Comparison of ENCODE assay signal across 8 cellular contexts in genomic region chr12:106773286-106773685, GRCh38. TPM values are rescaled to one million over a fixed set of nuclear protein-coding genes. Genes with fewer than 3 reads are reported as not detected.
DNase-seq lines count a peak whose midpoint lies in the region; ATAC-seq and TF ChIP-seq lines count a peak whose summit lies in the region.

No MANE protein-coding gene starts in this region.

- H4K8ac ChIP-seq in IMR-90 (ENCODE audit: low read depth in 2 of 2, low read length in 2 of 2): peak overlapping the region; percentile 95 to 98

- TF ChIP-seq CTCF in AG10803 (conservative IDR thresholded peaks at IDR 0.05; ENCODE audit: low read length): no peak
- TF ChIP-seq CTCF in IMR-90 (conservative IDR thresholded peaks at IDR 0.05; ENCODE audit: low read depth, low read length): no peak

- H3K9me1 ChIP-seq in IMR-90 (ENCODE audit: insufficient read depth, low read length): no peaks in the 10 kb centered on the region

- H2BK120ac ChIP-seq in IMR-90 (ENCODE audit: low read depth, low read length): no peak overlapping the region

- no peak for TF ChIP-seq RAD21 in IMR-90 (IDR thresholded peaks at IDR 0.05; ENCODE audit: low read length)

- in situ Hi-C loops in IMR-90 (cut with MboI; ENCODE audit: low sequenced_read_pairs): no loop called here

- peak overlapping the region; percentile 54 for H2AFZ ChIP-seq in IMR-90 (replicated peaks; ENCODE audit: low read length, poor library complexity)

- H3K4me1 ChIP-seq in IMR-90 (ENCODE audit: control insufficient read depth, insufficient read depth, low read length): no peaks in the 10 kb centered on the region; the same call in 1 of the 2 replicates
- H3K4me1 ChIP-seq in naive thymus-derived CD4-positive, alpha-beta T cell (ENCODE audit: control insufficient read depth in 2 of 2, insufficient read depth in 2 of 2, low read length in 2 of 2): peaks cover 0 to 19% of the 10 kb centered on the region in 2 donors
- H3K4me1 ChIP-seq in effector memory CD4-positive, alpha-beta T cell (ENCODE audit: control insufficient read depth, insufficient read depth, low read length, poor library complexity, severe bottlenecking): peaks cover 3% of the 10 kb centered on the region

- no peak overlapping the region for H3K27ac Mint-ChIP-seq in central memory CD8-positive, alpha-beta T cell (ENCODE audit: low read depth)
- H3K27ac Mint-ChIP-seq in naive thymus-derived CD4-positive, alpha-beta T cell: peak overlapping the region in 7 of 9 donors; percentile 94 to 99 (median 97)

- H3K79me1 ChIP-seq in IMR-90 (ENCODE audit: low read depth in 1 of 2, low read length in 2 of 2): peaks cover 20 to 30% of the 10 kb centered on the region in 2 experiments

- H4K91ac ChIP-seq in IMR-90 (ENCODE audit: insufficient read depth, low read depth, low read length): no peak overlapping the region

- no peaks in the 10 kb centered on the region for H3K27me3 Mint-ChIP-seq in central memory CD8-positive, alpha-beta T cell
- H3K27me3 Mint-ChIP-seq in naive thymus-derived CD4-positive, alpha-beta T cell: peaks cover 0 to 15% (median 0%) of the 10 kb centered on the region in 5 donors

- peak overlapping the region; percentile 88; the same call in 1 of the 2 replicates for H3K56ac ChIP-seq in IMR-90 (ENCODE audit: extremely low read depth, insufficient read depth, low read length)

- no peaks in the 10 kb centered on the region for H4K20me1 ChIP-seq in IMR-90 (ENCODE audit: insufficient read depth, low read length)

- H3K9ac ChIP-seq in IMR-90 (ENCODE audit: low read depth, low read length): peak overlapping the region; percentile 99; the same call in 1 of the 2 replicates

- H3K4me2 ChIP-seq in IMR-90 (ENCODE audit: low read depth, low read length): peak overlapping the region; percentile 81

- H3K9me3 Mint-ChIP-seq in central memory CD8-positive, alpha-beta T cell: no peaks in the 10 kb centered on the region
- H3K9me3 Mint-ChIP-seq in naive thymus-derived CD4-positive, alpha-beta T cell: no peaks in the 10 kb centered on the region

- no peak overlapping the region for H2AK5ac ChIP-seq in IMR-90 (ENCODE audit: low read depth, low read length)

- CTCF ChIA-PET in IMR-90 (lab: Yijun Ruan, JAX): interaction anchor here (0.9 kb wide), 1 partner anchor 17 kb away, joined by 3 read pairs; no protein-coding TSS in a partner anchor
- CTCF ChIA-PET in naive thymus-derived CD4-positive, alpha-beta T cell (lab: Charles Lee): interaction anchor here (1.2 to 1.9 kb wide), 2 partner anchors 10 to 68 kb away, joined by 3 to 4 read pairs; no protein-coding TSS in a partner anchor

- no peak for ATAC-seq in IMR-90 (ENCODE audit: low read depth)
- no peak for ATAC-seq in central memory CD8-positive, alpha-beta T cell (replicated peaks; ENCODE audit: extremely low read depth, poor library complexity, severe bottlenecking)
- no peak for ATAC-seq in naive thymus-derived CD4-positive, alpha-beta T cell

- H3K27me3 ChIP-seq in IMR-90 (ENCODE audit: control insufficient read depth, insufficient read depth, low read length): peaks cover 3% of the 10 kb centered on the region; the same call in 1 of the 2 replicates
- no peaks in the 10 kb centered on the region for H3K27me3 ChIP-seq in naive thymus-derived CD4-positive, alpha-beta T cell (ENCODE audit: control insufficient read depth in 2 of 2, insufficient read depth in 2 of 2, low read length in 2 of 2)
- H3K27me3 ChIP-seq in effector memory CD4-positive, alpha-beta T cell (replicated peaks; ENCODE audit: control insufficient read depth, insufficient read depth, low read length, poor library complexity, severe bottlenecking): no peaks in the 10 kb centered on the region

- H2BK5ac ChIP-seq in IMR-90 (ENCODE audit: low read depth, low read length, poor library complexity, severe bottlenecking): no peak overlapping the region

- H3K4me3 ChIP-seq in AG10803 (ENCODE audit: low read length): peak overlapping the region; percentile 93
- H3K4me3 ChIP-seq in IMR-90 (ENCODE audit: insufficient read depth, low read depth, low read length): peak overlapping the region; percentile 76
- peak overlapping the region; percentile 84 for H3K4me3 ChIP-seq in naive thymus-derived CD4-positive, alpha-beta T cell (ENCODE audit: low read length)
- no peak overlapping the region for H3K4me3 ChIP-seq in effector memory CD4-positive, alpha-beta T cell (ENCODE audit: insufficient read depth, low read depth, low read length, poor library complexity, severe bottlenecking)

- H3K23ac ChIP-seq in IMR-90 (ENCODE audit: low read depth, low read length): peak overlapping the region; percentile 96; the same call in 1 of the 2 replicates

- H2BK20ac ChIP-seq in IMR-90 (ENCODE audit: low read depth, low read length): no peak overlapping the region

- H3K14ac ChIP-seq in IMR-90 (replicated peaks; ENCODE audit: low read depth, low read length): no peak overlapping the region

- POLR2A ChIA-PET in IMR-90 (lab: Charles Lee; ENCODE audit: unreplicated experiment): no interaction called here
- POLR2A ChIA-PET in naive thymus-derived CD4-positive, alpha-beta T cell (lab: Charles Lee): interaction anchor here (0.5 to 1.7 kb wide), 4 partner anchors 11 to 25 kb away, joined by 3 to 6 read pairs (median 4); no protein-coding TSS in a partner anchor

- peak overlapping the region; percentile 95; the same call in 1 of the 2 replicates for H3K4ac ChIP-seq in IMR-90 (ENCODE audit: low read depth, low read length)

- H3K4me1 Mint-ChIP-seq in central memory CD8-positive, alpha-beta T cell: peaks cover 38% of the 10 kb centered on the region
- peaks cover 22 to 53% (median 39%) of the 10 kb centered on the region in 7 donors for H3K4me1 Mint-ChIP-seq in naive thymus-derived CD4-positive, alpha-beta T cell

- DNase-seq in AG10803 (ENCODE audit: low read depth) (no peak), IMR-90 (no peak), GOT3 (lab: John Stamatoyannopoulos, UW) (no peak), DMS153 (lab: John Stamatoyannopoulos, UW) (no peak), NCI-H1048 (lab: John Stamatoyannopoulos, UW) (no peak)
- DNase-seq in central memory CD8-positive, alpha-beta T cell (ENCODE audit: low spot score in 2 of 2): no peak
- DNase-seq in naive thymus-derived CD4-positive, alpha-beta T cell: no peak
- DNase-seq in effector memory CD4-positive, alpha-beta T cell: no peak

- BruUV-seq in IMR-90 (replicated peaks; lab: Mats Ljungman, UMichigan): no TSS peak

- H3K9me3 ChIP-seq in IMR-90 (ENCODE audit: control insufficient read depth, insufficient read depth, low read length): no peaks in the 10 kb centered on the region
- H3K9me3 ChIP-seq in naive thymus-derived CD4-positive, alpha-beta T cell (ENCODE audit: control insufficient read depth in 2 of 3, low read length in 3 of 3): no peaks in the 10 kb centered on the region
- no peaks in the 10 kb centered on the region for H3K9me3 ChIP-seq in effector memory CD4-positive, alpha-beta T cell (ENCODE audit: control insufficient read depth, low read length)

- no peak overlapping the region for H2BK15ac ChIP-seq in IMR-90 (ENCODE audit: low read depth, low read length)

- dilution Hi-C loops in IMR-90 (cut with HindIII; ENCODE audit: low sequenced_read_pairs, unreplicated experiment): no loop called here

- TF ChIP-seq POLR2A in IMR-90 (IDR thresholded peaks at IDR 0.05; ENCODE audit: low read depth, low read length): no peak

- peak overlapping the region; percentile 99 for H3K4me3 Mint-ChIP-seq in central memory CD8-positive, alpha-beta T cell
- H3K4me3 Mint-ChIP-seq in naive thymus-derived CD4-positive, alpha-beta T cell: peak overlapping the region; percentile 92 to 100 (median 97)

- no peak overlapping the region for H3K18ac ChIP-seq in IMR-90 (ENCODE audit: low read depth, low read length)

- H3K27ac ChIP-seq in IMR-90 (ENCODE audit: insufficient read depth, low read length): peak overlapping the region; percentile 98; the same call in 1 of the 2 replicates
- peak overlapping the region; percentile 88 for H3K27ac ChIP-seq in naive thymus-derived CD4-positive, alpha-beta T cell (ENCODE audit: low read depth, low read length)
- H3K27ac ChIP-seq in effector memory CD4-positive, alpha-beta T cell (ENCODE audit: insufficient read depth, low read length, poor library complexity, severe bottlenecking): no peak overlapping the region

- peak overlapping the region; percentile 98 for H4K5ac ChIP-seq in IMR-90 (ENCODE audit: low read depth, low read length)

- WGBS in IMR-90 (ENCODE audit: extremely low coverage in 2 of 2, insufficient read length in 1 of 2), 2 experiments: 94% methylated on average over 7 of the region's 12 CpGs; no CpG with 5 or more reads in 1 of the 2 experiments

- intact Hi-C loops in IMR-90 (cut with micrococcal nuclease): loop anchor here (10.0 kb wide), 2 partner anchors 142 to 418 kb away; partner anchors contain the start of gene POLR3B
- intact Hi-C loops in naive thymus-derived CD4-positive, alpha-beta T cell (cut with micrococcal nuclease): loop anchor here (5.0 to 10.0 kb wide), 3 partner anchors 36 to 1668 kb away; partner anchors contain the start of genes PRDM4 (in 1 of the 2) and WASHC4 (in 1 of the 2)

- no peaks in the 10 kb centered on the region for H3K36me3 ChIP-seq in IMR-90 (ENCODE audit: control insufficient read depth, insufficient read depth, low read length)
- peaks cover 0 to 7% (median 0%) of the 10 kb centered on the region in 3 experiments for H3K36me3 ChIP-seq in naive thymus-derived CD4-positive, alpha-beta T cell (ENCODE audit: control insufficient read depth in 2 of 3, insufficient read depth in 3 of 3, low read length in 3 of 3)
- no peaks in the 10 kb centered on the region for H3K36me3 ChIP-seq in effector memory CD4-positive, alpha-beta T cell (ENCODE audit: control insufficient read depth, insufficient read depth, low read length)

- peak overlapping the region; percentile 25 for H2AK9ac ChIP-seq in IMR-90 (replicated peaks; ENCODE audit: low read depth, low read length, poor library complexity)

- H3K36me3 Mint-ChIP-seq in central memory CD8-positive, alpha-beta T cell (ENCODE audit: insufficient read depth): peaks cover 16% of the 10 kb centered on the region
- peaks cover 0 to 4% (median 0%) of the 10 kb centered on the region in 5 donors for H3K36me3 Mint-ChIP-seq in naive thymus-derived CD4-positive, alpha-beta T cell

TF ChIP-seq in IMR-90, 13 proteins besides CTCF, POLR2A, EP300 and RAD21 (continues in another document):
- TF ChIP-seq CEBPB (IDR thresholded peaks at IDR 0.05; ENCODE audit: low read depth, low read length) (no peak), SMC3 (IDR thresholded peaks at IDR 0.05; ENCODE audit: low read depth, low read length) (no peak), NFE2L2 (IDR thresholded peaks at IDR 0.05; ENCODE audit: low read depth, low read length) (no peak), MAZ (IDR thresholded peaks at IDR 0.05; ENCODE audit: borderline replicate concordance, low read depth, low read length) (no peak), FOS (IDR thresholded peaks at IDR 0.05; ENCODE audit: low read depth, low read length) (no peak)

RNA-seq across cellular contexts. Expression of gene RIC8B, which starts 1.2 kb away (rescaled TPM):
- 16.7 and 19.5 TPM in 2 replicates for total RNA-seq in IMR-90 (2012; rRNA removed)
- polyA plus RNA-seq in IMR-90 (2012; rRNA removed): 4.7 and 5.5 TPM in 2 replicates
- 1.0 and 1.5 TPM in 2 replicates for polyA plus RNA-seq in IMR-90 (2012; cell fraction: cytosol; rRNA removed)
- polyA plus RNA-seq in IMR-90 (2012; cell fraction: nucleus; rRNA removed; ENCODE audit: low replicate concordance): 3.7 and 25.8 TPM in 2 replicates
- 10 to 100 TPM in 4 of 5 experiments, 1 to 10 TPM in 1; 9.8 to 21.1 (median 15.6) TPM for total RNA-seq in naive thymus-derived CD4-positive, alpha-beta T cell
- polyA plus RNA-seq in naive thymus-derived CD4-positive, alpha-beta T cell: 10 to 100 TPM in 1 of 2 donors, 1 to 10 TPM in 1; 8.0 to 11.4 TPM
